ENCODE assay signal across 1 cellular context in the genomic region with DNA sequence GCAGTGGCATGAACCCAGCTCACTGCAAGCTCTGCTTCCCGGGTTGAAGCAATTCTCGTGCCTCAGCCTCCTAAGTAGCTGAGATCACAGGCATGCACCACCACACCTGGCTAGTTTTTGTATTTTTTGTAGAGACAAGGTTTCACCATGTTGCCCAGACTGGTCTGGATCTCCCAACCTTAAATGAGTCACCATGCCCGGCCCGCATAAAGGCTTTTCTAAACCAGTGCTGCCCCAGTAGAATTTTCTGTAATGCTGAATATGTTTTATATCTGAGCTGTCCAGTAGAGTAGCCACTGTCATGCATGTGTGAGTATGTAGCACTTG.
TF ChIP-seq lines count a peak whose summit lies in the region.

No MANE protein-coding gene starts in this region.

TF ChIP-seq in K562, 482 proteins besides CTCF, POLR2A, EP300 and RAD21 (continued from another document):
- TF ChIP-seq SRSF7 (optimal IDR thresholded peaks at IDR 0.05; ENCODE audit: low read depth, low read length) = no peak
- TF ChIP-seq, protein P1, sequence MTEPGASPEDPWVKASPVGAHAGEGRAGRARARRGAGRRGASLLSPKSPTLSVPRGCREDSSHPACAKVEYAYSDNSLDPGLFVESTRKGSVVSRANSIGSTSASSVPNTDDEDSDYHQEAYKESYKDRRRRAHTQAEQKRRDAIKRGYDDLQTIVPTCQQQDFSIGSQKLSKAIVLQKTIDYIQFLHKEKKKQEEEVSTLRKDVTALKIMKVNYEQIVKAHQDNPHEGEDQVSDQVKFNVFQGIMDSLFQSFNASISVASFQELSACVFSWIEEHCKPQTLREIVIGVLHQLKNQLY (CRISPR knock-in tag; conservative IDR thresholded peaks at IDR 0.05) = no peak
- TF ChIP-seq, protein P2, sequence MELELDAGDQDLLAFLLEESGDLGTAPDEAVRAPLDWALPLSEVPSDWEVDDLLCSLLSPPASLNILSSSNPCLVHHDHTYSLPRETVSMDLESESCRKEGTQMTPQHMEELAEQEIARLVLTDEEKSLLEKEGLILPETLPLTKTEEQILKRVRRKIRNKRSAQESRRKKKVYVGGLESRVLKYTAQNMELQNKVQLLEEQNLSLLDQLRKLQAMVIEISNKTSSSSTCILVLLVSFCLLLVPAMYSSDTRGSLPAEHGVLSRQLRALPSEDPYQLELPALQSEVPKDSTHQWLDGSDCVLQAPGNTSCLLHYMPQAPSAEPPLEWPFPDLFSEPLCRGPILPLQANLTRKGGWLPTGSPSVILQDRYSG (tag; conservative IDR thresholded peaks at IDR 0.05; ENCODE audit: low read depth) = no peak
- no peak for TF ChIP-seq RBM17 (IDR thresholded peaks at IDR 0.05; ENCODE audit: borderline replicate concordance, low read depth, low read length)
- TF ChIP-seq NCOA4 (IDR thresholded peaks at IDR 0.05; ENCODE audit: partially characterized antibody) = no peak
- no peak for TF ChIP-seq ZNF212 (CRISPR knock-in tag; IDR thresholded peaks at IDR 0.05)
- TF ChIP-seq, protein P3, sequence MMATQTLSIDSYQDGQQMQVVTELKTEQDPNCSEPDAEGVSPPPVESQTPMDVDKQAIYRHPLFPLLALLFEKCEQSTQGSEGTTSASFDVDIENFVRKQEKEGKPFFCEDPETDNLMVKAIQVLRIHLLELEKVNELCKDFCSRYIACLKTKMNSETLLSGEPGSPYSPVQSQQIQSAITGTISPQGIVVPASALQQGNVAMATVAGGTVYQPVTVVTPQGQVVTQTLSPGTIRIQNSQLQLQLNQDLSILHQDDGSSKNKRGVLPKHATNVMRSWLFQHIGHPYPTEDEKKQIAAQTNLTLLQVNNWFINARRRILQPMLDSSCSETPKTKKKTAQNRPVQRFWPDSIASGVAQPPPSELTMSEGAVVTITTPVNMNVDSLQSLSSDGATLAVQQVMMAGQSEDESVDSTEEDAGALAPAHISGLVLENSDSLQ (IDR thresholded peaks at IDR 0.05) = no peak
- TF ChIP-seq GTF2E2 (tag; IDR thresholded peaks at IDR 0.05) = no peak
- no peak for TF ChIP-seq NCOR1 (IDR thresholded peaks at IDR 0.05)
- no peak for TF ChIP-seq L3MBTL2 (IDR thresholded peaks at IDR 0.05)
- TF ChIP-seq SMAD3 (CRISPR knock-in tag; conservative IDR thresholded peaks at IDR 0.05) = no peak
- TF ChIP-seq SIRT6 (IDR thresholded peaks at IDR 0.05; ENCODE audit: low read depth, low read length) = no peak
